Comparison of ENCODE assay signal across 8 cellular contexts in the genomic region with DNA sequence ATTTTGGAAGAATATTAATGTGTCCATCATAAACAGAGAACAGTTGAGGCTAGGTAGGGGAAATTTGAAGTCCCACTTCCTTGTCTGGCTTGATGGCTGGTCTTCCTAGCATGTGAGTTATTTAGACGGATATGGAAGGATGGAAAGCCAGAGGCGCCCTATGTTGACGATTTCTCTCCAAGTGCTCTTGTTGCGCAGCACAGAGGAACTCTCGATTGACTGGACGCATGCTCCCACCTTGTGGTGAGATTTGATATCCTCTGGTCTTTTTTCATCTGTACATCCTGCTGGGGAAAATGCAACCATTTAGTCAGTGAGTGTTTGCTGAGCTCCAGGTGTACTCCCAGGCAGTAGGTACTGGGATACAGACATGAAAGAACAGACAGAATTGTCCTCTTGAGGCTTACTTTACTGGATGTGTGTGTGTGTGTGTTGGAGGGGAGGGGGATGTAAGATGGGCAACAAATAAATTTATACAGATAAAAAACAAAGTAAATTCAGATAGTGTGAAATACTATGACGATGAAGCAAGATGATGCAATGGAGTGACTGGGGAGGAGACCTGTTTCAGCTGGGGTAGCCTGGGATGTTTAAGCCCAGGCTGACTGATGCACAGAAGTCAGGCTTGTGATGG.
A peak's percentile ranks its signal among the peaks of the same experiment; 100 is the strongest.
DNase-seq lines count a peak whose midpoint lies in the region; ATAC-seq lines count a peak whose summit lies in the region.

No MANE protein-coding gene starts in this region.

- H3K36me3 Mint-ChIP-seq in activated naive CD4-positive, alpha-beta T cell treated with anti-CD3 and anti-CD28 coated beads, Interleukin-2, amount 10 ng/mL, durations not matched to agents 7 days and 5 days: no peaks in the 10 kb centered on the region

- H3K4me3 Mint-ChIP-seq in activated naive CD4-positive, alpha-beta T cell treated with anti-CD3 and anti-CD28 coated beads, Interleukin-2, amount 10 ng/mL, durations not matched to agents 7 days and 5 days: no peak overlapping the region

- no peak overlapping the region for H3K27ac Mint-ChIP-seq in activated naive CD4-positive, alpha-beta T cell treated with anti-CD3 and anti-CD28 coated beads, Interleukin-2, amount 10 ng/mL, durations not matched to agents 7 days and 5 days

- peaks cover 20% of the 10 kb centered on the region for H3K27me3 Mint-ChIP-seq in activated naive CD4-positive, alpha-beta T cell treated with anti-CD3 and anti-CD28 coated beads, Interleukin-2, amount 10 ng/mL, durations not matched to agents 7 days and 5 days

- intact Hi-C loops in head of caudate nucleus (cut with DNase I): no loop called here

- DNase-seq in ELF-1 (ENCODE audit: low read depth, low spot score) (peak; percentile 73), HPDE6-E6E7 (ENCODE audit: extremely low spot score) (peak; percentile 39), NCI-H82 (lab: John Stamatoyannopoulos, UW) (peak; percentile 94), head of caudate nucleus (peak; percentile 40 to 93 (median 82)), pulmonary artery endothelial cell (ENCODE audit: low read depth, low spot score) (peak; percentile 37)
- peak; percentile 64 for DNase-seq in activated naive CD4-positive, alpha-beta T cell treated with anti-CD3 and anti-CD28 coated beads, Interleukin-2, amount 10 ng/mL, durations not matched to agents 7 days and 5 days

- H3K4me1 Mint-ChIP-seq in activated naive CD4-positive, alpha-beta T cell treated with anti-CD3 and anti-CD28 coated beads, Interleukin-2, amount 10 ng/mL, durations not matched to agents 7 days and 5 days: no peaks in the 10 kb centered on the region

- ATAC-seq in HG02938 (IDR thresholded peaks at IDR 0.05; ENCODE audit: unreplicated experiment) (no peak), HG03521 (IDR thresholded peaks at IDR 0.05; ENCODE audit: unreplicated experiment) (no peak)

- CTCF ChIA-PET in activated naive CD4-positive, alpha-beta T cell treated with anti-CD3 and anti-CD28 coated beads, Interleukin-2, amount 10 ng/mL, durations not matched to agents 7 days and 5 days (lab: Charles Lee): interaction anchor here (0.9 kb wide), 1 partner anchor 198 kb away, joined by 3 read pairs; no protein-coding TSS in a partner anchor

- H3K9me3 Mint-ChIP-seq in activated naive CD4-positive, alpha-beta T cell treated with anti-CD3 and anti-CD28 coated beads, Interleukin-2, amount 10 ng/mL, durations not matched to agents 7 days and 5 days: no peaks in the 10 kb centered on the region

Comparison
In these comparisons a context has a peak if more than half of its experiments do, and no peak if none do; other contexts are left out.
1. DNase-seq: peak in every context shown above with its lines; median percentile 94 in NCI-H82; 82 in head of caudate nucleus; 73 in ELF-1; 64 in activated naive CD4-positive, alpha-beta T cell treated with anti-CD3 and anti-CD28 coated beads, Interleukin-2, amount 10 ng/mL, durations not matched to agents 7 days and 5 days; 39 in HPDE6-E6E7; 37 in pulmonary artery endothelial cell.